In genomic region chr2:69829243-69830044, GRCh38 we compare ENCODE assay signal across 8 cellular contexts.
A peak's percentile ranks its signal among the peaks of the same experiment; 100 is the strongest.
DNase-seq lines count a peak whose midpoint lies in the region; ATAC-seq lines count a peak whose summit lies in the region.

TSS of gene GMCL1 (plus strand) at chr2:69829660. CDS start at chr2:69829893, 233 bp downstream.

- CTCF ChIA-PET in activated naive CD4-positive, alpha-beta T cell treated with anti-CD3 and anti-CD28 coated beads, Interleukin-2, amount 10 ng/mL, durations not matched to agents 7 days and 5 days (lab: Charles Lee) = interaction anchor here (1.3 to 2.2 kb wide), 4 partner anchors 10 to 105 kb away, joined by 4 to 9 read pairs (median 6); no protein-coding TSS in a partner anchor

- H3K9me3 ChIP-seq in SK-N-MC (ENCODE audit: low read depth, low read length) = no peaks in the 10 kb centered on the region

- H3K27ac Mint-ChIP-seq in activated naive CD4-positive, alpha-beta T cell treated with anti-CD3 and anti-CD28 coated beads, Interleukin-2, amount 10 ng/mL, durations not matched to agents 7 days and 5 days = peak within 1 kb of the TSS; percentile 95

- H3K4me1 Mint-ChIP-seq in activated naive CD4-positive, alpha-beta T cell treated with anti-CD3 and anti-CD28 coated beads, Interleukin-2, amount 10 ng/mL, durations not matched to agents 7 days and 5 days = peaks cover 60% of the 10 kb centered on the region

- H3K36me3 Mint-ChIP-seq in activated naive CD4-positive, alpha-beta T cell treated with anti-CD3 and anti-CD28 coated beads, Interleukin-2, amount 10 ng/mL, durations not matched to agents 7 days and 5 days = peaks cover 19% of the 10 kb centered on the region

- H3K4me3 Mint-ChIP-seq in activated naive CD4-positive, alpha-beta T cell treated with anti-CD3 and anti-CD28 coated beads, Interleukin-2, amount 10 ng/mL, durations not matched to agents 7 days and 5 days = peak within 1 kb of the TSS; percentile 98

- H3K9me3 Mint-ChIP-seq in activated naive CD4-positive, alpha-beta T cell treated with anti-CD3 and anti-CD28 coated beads, Interleukin-2, amount 10 ng/mL, durations not matched to agents 7 days and 5 days = no peaks in the 10 kb centered on the region

- peak within 1 kb of the TSS; percentile 84 for H3K9ac ChIP-seq in SK-N-MC (ENCODE audit: insufficient read length)

- peak; percentile 87 for ATAC-seq in HG02588 (IDR thresholded peaks at IDR 0.05; ENCODE audit: unreplicated experiment)

- H3K36me3 ChIP-seq in SK-N-MC (ENCODE audit: insufficient read depth, low read length) = no peaks in the 10 kb centered on the region; the same call in 1 of the 2 replicates

- H3K27ac ChIP-seq in SK-N-MC = peak within 1 kb of the TSS; percentile 80

- H3K4me3 ChIP-seq in GM08714 (ENCODE audit: low read length) (peak within 1 kb of the TSS; percentile 95), SK-N-MC (peak within 1 kb of the TSS; percentile 88)

- peaks cover 4% of the 10 kb centered on the region for H3K27me3 Mint-ChIP-seq in activated naive CD4-positive, alpha-beta T cell treated with anti-CD3 and anti-CD28 coated beads, Interleukin-2, amount 10 ng/mL, durations not matched to agents 7 days and 5 days

- DNase-seq in NCI-H1048 (lab: John Stamatoyannopoulos, UW) (peak; percentile 92), SK-N-MC (ENCODE audit: low read depth, low spot score) (peak; percentile 80), globus pallidus (ENCODE audit: low spot score) (peak; percentile 92), nucleus accumbens (lab: John Stamatoyannopoulos, UW) (peak; percentile 23 to 98 (median 93)), superior temporal gyrus (ENCODE audit: extremely low spot score) (peak; percentile 96)
- DNase-seq in activated naive CD4-positive, alpha-beta T cell treated with anti-CD3 and anti-CD28 coated beads, Interleukin-2, amount 10 ng/mL, durations not matched to agents 7 days and 5 days = peak; percentile 99

Comparison
In these comparisons a context has a peak if more than half of its experiments do, and no peak if none do; other contexts are left out.
1. Peak in every context shown above with its lines: DNase-seq, ATAC-seq, H3K4me3 ChIP-seq and H3K27ac ChIP-seq.